ENCODE assay signal across 1 cellular context in the genomic region with DNA sequence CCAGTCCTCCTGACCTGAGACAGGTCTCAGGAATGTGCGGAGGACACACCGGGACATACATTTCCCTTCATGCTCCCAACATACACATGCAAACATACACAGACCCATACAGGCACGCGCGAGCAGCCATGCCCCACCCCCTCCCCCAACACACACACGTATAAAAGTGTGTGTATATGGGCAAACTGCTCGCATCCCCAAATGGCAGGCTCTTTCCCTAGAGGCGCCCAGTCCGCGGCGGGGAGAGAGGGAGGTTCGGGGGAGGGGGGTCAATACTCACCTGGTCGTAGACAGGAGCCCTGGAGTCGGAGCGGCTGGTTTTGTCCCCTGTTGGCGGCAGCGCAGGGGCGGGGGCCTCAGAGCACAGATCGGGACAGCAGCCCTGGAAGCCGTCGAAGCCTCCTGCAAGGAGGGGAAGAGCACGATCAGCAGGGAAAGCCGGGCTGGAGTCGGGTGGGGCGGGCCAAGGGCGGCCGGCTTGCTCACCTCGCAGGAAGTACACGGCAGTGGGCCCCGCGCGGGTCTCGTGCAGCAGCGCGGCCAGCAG.
TF ChIP-seq lines count a peak whose summit lies in the region.

No MANE protein-coding gene starts in this region.

TF ChIP-seq in GM12878, 131 proteins besides CTCF, POLR2A, EP300 and RAD21 (continued from another document):
- TF ChIP-seq, protein P1, sequence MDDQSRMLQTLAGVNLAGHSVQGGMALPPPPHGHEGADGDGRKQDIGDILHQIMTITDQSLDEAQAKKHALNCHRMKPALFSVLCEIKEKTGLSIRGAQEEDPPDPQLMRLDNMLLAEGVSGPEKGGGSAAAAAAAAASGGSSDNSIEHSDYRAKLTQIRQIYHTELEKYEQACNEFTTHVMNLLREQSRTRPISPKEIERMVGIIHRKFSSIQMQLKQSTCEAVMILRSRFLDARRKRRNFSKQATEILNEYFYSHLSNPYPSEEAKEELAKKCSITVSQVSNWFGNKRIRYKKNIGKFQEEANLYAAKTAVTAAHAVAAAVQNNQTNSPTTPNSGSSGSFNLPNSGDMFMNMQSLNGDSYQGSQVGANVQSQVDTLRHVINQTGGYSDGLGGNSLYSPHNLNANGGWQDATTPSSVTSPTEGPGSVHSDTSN (IDR thresholded peaks at IDR 0.05; ENCODE audit: insufficient replicate concordance, low read depth, low read length) = peak; percentile 2
- TF ChIP-seq, protein P2, sequence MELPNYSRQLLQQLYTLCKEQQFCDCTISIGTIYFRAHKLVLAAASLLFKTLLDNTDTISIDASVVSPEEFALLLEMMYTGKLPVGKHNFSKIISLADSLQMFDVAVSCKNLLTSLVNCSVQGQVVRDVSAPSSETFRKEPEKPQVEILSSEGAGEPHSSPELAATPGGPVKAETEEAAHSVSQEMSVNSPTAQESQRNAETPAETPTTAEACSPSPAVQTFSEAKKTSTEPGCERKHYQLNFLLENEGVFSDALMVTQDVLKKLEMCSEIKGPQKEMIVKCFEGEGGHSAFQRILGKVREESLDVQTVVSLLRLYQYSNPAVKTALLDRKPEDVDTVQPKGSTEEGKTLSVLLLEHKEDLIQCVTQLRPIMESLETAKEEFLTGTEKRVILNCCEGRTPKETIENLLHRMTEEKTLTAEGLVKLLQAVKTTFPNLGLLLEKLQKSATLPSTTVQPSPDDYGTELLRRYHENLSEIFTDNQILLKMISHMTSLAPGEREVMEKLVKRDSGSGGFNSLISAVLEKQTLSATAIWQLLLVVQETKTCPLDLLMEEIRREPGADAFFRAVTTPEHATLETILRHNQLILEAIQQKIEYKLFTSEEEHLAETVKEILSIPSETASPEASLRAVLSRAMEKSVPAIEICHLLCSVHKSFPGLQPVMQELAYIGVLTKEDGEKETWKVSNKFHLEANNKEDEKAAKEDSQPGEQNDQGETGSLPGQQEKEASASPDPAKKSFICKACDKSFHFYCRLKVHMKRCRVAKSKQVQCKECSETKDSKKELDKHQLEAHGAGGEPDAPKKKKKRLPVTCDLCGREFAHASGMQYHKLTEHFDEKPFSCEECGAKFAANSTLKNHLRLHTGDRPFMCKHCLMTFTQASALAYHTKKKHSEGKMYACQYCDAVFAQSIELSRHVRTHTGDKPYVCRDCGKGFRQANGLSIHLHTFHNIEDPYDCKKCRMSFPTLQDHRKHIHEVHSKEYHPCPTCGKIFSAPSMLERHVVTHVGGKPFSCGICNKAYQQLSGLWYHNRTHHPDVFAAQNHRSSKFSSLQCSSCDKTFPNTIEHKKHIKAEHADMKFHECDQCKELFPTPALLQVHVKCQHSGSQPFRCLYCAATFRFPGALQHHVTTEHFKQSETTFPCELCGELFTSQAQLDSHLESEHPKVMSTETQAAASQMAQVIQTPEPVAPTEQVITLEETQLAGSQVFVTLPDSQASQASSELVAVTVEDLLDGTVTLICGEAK (IDR thresholded peaks at IDR 0.05; ENCODE audit: borderline replicate concordance) = no peak
- TF ChIP-seq ZNF384 (IDR thresholded peaks at IDR 0.05; ENCODE audit: borderline replicate concordance, low read depth, low read length) (no peak), MYB (IDR thresholded peaks at IDR 0.05; ENCODE audit: borderline replicate concordance, low read depth, low read length) (no peak), FOXK2 (IDR thresholded peaks at IDR 0.05) (no peak), POLR2AphosphoS5 (IDR thresholded peaks at IDR 0.05; ENCODE audit: low read length) (peak; percentile 95; the same call in 1 of the 2 replicates), NR2F1 (conservative IDR thresholded peaks at IDR 0.05) (no peak), SMC3 (IDR thresholded peaks at IDR 0.05; ENCODE audit: borderline replicate concordance, low read length) (no peak), KAT2A (conservative IDR thresholded peaks at IDR 0.05; ENCODE audit: control insufficient read depth, low read depth, low read length) (no peak), NRF1 (conservative IDR thresholded peaks at IDR 0.05; ENCODE audit: low read depth, low read length) (no peak), WRNIP1 (IDR thresholded peaks at IDR 0.05; ENCODE audit: borderline replicate concordance, low read depth, low read length) (no peak), NR2C1 (IDR thresholded peaks at IDR 0.05) (no peak), ZNF622 (IDR thresholded peaks at IDR 0.05) (no peak), FOXM1 (IDR thresholded peaks at IDR 0.05; ENCODE audit: low read depth, low read length) (no peak), CBX5 (IDR thresholded peaks at IDR 0.05; ENCODE audit: low read depth) (no peak), CREB1 (IDR thresholded peaks at IDR 0.05; ENCODE audit: low read depth) (no peak), TCF7 (IDR thresholded peaks at IDR 0.05; ENCODE audit: borderline replicate concordance) (no peak), SRF (IDR thresholded peaks at IDR 0.05; ENCODE audit: low read depth in 2 of 2, low read length in 2 of 2) (no peak), SMARCA5 (IDR thresholded peaks at IDR 0.05) (no peak), HDAC6 (IDR thresholded peaks at IDR 0.05; ENCODE audit: unreplicated experiment) (no peak)
- TF ChIP-seq, protein P3, sequence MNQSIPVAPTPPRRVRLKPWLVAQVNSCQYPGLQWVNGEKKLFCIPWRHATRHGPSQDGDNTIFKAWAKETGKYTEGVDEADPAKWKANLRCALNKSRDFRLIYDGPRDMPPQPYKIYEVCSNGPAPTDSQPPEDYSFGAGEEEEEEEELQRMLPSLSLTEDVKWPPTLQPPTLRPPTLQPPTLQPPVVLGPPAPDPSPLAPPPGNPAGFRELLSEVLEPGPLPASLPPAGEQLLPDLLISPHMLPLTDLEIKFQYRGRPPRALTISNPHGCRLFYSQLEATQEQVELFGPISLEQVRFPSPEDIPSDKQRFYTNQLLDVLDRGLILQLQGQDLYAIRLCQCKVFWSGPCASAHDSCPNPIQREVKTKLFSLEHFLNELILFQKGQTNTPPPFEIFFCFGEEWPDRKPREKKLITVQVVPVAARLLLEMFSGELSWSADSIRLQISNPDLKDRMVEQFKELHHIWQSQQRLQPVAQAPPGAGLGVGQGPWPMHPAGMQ (IDR thresholded peaks at IDR 0.05; ENCODE audit: borderline replicate concordance) = no peak
- TF ChIP-seq, protein P4, sequence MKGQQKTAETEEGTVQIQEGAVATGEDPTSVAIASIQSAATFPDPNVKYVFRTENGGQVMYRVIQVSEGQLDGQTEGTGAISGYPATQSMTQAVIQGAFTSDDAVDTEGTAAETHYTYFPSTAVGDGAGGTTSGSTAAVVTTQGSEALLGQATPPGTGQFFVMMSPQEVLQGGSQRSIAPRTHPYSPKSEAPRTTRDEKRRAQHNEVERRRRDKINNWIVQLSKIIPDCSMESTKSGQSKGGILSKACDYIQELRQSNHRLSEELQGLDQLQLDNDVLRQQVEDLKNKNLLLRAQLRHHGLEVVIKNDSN (IDR thresholded peaks at IDR 0.05; ENCODE audit: borderline replicate concordance, extremely low read length, insufficient read depth, low read depth, low read length) = no peak
- TF ChIP-seq, protein P5, sequence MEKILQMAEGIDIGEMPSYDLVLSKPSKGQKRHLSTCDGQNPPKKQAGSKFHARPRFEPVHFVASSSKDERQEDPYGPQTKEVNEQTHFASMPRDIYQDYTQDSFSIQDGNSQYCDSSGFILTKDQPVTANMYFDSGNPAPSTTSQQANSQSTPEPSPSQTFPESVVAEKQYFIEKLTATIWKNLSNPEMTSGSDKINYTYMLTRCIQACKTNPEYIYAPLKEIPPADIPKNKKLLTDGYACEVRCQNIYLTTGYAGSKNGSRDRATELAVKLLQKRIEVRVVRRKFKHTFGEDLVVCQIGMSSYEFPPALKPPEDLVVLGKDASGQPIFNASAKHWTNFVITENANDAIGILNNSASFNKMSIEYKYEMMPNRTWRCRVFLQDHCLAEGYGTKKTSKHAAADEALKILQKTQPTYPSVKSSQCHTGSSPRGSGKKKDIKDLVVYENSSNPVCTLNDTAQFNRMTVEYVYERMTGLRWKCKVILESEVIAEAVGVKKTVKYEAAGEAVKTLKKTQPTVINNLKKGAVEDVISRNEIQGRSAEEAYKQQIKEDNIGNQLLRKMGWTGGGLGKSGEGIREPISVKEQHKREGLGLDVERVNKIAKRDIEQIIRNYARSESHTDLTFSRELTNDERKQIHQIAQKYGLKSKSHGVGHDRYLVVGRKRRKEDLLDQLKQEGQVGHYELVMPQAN (conservative IDR thresholded peaks at IDR 0.05) = no peak; the same call in 1 of the 2 replicates
- TF ChIP-seq, protein P6, sequence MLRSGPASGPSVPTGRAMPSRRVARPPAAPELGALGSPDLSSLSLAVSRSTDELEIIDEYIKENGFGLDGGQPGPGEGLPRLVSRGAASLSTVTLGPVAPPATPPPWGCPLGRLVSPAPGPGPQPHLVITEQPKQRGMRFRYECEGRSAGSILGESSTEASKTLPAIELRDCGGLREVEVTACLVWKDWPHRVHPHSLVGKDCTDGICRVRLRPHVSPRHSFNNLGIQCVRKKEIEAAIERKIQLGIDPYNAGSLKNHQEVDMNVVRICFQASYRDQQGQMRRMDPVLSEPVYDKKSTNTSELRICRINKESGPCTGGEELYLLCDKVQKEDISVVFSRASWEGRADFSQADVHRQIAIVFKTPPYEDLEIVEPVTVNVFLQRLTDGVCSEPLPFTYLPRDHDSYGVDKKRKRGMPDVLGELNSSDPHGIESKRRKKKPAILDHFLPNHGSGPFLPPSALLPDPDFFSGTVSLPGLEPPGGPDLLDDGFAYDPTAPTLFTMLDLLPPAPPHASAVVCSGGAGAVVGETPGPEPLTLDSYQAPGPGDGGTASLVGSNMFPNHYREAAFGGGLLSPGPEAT (IDR thresholded peaks at IDR 0.05; ENCODE audit: low read depth) = peak; percentile 53; the same call in 1 of the 2 replicates
- TF ChIP-seq, protein P7, sequence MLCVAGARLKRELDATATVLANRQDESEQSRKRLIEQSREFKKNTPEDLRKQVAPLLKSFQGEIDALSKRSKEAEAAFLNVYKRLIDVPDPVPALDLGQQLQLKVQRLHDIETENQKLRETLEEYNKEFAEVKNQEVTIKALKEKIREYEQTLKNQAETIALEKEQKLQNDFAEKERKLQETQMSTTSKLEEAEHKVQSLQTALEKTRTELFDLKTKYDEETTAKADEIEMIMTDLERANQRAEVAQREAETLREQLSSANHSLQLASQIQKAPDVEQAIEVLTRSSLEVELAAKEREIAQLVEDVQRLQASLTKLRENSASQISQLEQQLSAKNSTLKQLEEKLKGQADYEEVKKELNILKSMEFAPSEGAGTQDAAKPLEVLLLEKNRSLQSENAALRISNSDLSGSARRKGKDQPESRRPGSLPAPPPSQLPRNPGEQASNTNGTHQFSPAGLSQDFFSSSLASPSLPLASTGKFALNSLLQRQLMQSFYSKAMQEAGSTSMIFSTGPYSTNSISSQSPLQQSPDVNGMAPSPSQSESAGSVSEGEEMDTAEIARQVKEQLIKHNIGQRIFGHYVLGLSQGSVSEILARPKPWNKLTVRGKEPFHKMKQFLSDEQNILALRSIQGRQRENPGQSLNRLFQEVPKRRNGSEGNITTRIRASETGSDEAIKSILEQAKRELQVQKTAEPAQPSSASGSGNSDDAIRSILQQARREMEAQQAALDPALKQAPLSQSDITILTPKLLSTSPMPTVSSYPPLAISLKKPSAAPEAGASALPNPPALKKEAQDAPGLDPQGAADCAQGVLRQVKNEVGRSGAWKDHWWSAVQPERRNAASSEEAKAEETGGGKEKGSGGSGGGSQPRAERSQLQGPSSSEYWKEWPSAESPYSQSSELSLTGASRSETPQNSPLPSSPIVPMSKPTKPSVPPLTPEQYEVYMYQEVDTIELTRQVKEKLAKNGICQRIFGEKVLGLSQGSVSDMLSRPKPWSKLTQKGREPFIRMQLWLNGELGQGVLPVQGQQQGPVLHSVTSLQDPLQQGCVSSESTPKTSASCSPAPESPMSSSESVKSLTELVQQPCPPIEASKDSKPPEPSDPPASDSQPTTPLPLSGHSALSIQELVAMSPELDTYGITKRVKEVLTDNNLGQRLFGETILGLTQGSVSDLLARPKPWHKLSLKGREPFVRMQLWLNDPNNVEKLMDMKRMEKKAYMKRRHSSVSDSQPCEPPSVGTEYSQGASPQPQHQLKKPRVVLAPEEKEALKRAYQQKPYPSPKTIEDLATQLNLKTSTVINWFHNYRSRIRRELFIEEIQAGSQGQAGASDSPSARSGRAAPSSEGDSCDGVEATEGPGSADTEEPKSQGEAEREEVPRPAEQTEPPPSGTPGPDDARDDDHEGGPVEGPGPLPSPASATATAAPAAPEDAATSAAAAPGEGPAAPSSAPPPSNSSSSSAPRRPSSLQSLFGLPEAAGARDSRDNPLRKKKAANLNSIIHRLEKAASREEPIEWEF (IDR thresholded peaks at IDR 0.05; ENCODE audit: insufficient replicate concordance, low read depth, low read length) = no peak
- TF ChIP-seq, protein P8, sequence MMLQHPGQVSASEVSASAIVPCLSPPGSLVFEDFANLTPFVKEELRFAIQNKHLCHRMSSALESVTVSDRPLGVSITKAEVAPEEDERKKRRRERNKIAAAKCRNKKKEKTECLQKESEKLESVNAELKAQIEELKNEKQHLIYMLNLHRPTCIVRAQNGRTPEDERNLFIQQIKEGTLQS (IDR thresholded peaks at IDR 0.05; ENCODE audit: borderline replicate concordance, extremely low read depth, low read depth, low read length) = no peak
- TF ChIP-seq, protein P9, sequence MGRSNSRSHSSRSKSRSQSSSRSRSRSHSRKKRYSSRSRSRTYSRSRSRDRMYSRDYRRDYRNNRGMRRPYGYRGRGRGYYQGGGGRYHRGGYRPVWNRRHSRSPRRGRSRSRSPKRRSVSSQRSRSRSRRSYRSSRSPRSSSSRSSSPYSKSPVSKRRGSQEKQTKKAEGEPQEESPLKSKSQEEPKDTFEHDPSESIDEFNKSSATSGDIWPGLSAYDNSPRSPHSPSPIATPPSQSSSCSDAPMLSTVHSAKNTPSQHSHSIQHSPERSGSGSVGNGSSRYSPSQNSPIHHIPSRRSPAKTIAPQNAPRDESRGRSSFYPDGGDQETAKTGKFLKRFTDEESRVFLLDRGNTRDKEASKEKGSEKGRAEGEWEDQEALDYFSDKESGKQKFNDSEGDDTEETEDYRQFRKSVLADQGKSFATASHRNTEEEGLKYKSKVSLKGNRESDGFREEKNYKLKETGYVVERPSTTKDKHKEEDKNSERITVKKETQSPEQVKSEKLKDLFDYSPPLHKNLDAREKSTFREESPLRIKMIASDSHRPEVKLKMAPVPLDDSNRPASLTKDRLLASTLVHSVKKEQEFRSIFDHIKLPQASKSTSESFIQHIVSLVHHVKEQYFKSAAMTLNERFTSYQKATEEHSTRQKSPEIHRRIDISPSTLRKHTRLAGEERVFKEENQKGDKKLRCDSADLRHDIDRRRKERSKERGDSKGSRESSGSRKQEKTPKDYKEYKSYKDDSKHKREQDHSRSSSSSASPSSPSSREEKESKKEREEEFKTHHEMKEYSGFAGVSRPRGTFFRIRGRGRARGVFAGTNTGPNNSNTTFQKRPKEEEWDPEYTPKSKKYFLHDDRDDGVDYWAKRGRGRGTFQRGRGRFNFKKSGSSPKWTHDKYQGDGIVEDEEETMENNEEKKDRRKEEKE (IDR thresholded peaks at IDR 0.05) = no peak
